Comparison of ENCODE assay signal across 1 cellular context in genomic region chr12:1583421-1584078, GRCh38.
TF ChIP-seq lines count a peak whose summit lies in the region.

No MANE protein-coding gene starts in this region.

TF ChIP-seq in GM12878, 131 proteins besides CTCF, POLR2A, EP300 and RAD21 (continued from another document):
- TF ChIP-seq CHD2 (IDR thresholded peaks at IDR 0.05; ENCODE audit: borderline replicate concordance, low read depth, low read length) (no peak), NFXL1 (IDR thresholded peaks at IDR 0.05; ENCODE audit: borderline replicate concordance) (no peak), TARDBP (IDR thresholded peaks at IDR 0.05; ENCODE audit: borderline replicate concordance) (no peak), PML (IDR thresholded peaks at IDR 0.05; ENCODE audit: low read length) (no peak), IKZF1 (conservative IDR thresholded peaks at IDR 0.05) (peak; percentile 95), IKZF2 (IDR thresholded peaks at IDR 0.05) (peak; percentile 93 to 96), SMAD5 (IDR thresholded peaks at IDR 0.05; ENCODE audit: low read depth) (no peak), SUPT20H (IDR thresholded peaks at IDR 0.05; ENCODE audit: borderline replicate concordance, control insufficient read depth, low read depth, low read length) (no peak)
- TF ChIP-seq, protein P1, sequence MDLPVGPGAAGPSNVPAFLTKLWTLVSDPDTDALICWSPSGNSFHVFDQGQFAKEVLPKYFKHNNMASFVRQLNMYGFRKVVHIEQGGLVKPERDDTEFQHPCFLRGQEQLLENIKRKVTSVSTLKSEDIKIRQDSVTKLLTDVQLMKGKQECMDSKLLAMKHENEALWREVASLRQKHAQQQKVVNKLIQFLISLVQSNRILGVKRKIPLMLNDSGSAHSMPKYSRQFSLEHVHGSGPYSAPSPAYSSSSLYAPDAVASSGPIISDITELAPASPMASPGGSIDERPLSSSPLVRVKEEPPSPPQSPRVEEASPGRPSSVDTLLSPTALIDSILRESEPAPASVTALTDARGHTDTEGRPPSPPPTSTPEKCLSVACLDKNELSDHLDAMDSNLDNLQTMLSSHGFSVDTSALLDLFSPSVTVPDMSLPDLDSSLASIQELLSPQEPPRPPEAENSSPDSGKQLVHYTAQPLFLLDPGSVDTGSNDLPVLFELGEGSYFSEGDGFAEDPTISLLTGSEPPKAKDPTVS (IDR thresholded peaks at IDR 0.05; ENCODE audit: low read depth, low read length): no peak; the same call in 1 of the 2 replicates
TF ChIP-seq in GM12878: peak in this region for 35.
